ENCODE assay signal across 1 cellular context in the genomic region with DNA sequence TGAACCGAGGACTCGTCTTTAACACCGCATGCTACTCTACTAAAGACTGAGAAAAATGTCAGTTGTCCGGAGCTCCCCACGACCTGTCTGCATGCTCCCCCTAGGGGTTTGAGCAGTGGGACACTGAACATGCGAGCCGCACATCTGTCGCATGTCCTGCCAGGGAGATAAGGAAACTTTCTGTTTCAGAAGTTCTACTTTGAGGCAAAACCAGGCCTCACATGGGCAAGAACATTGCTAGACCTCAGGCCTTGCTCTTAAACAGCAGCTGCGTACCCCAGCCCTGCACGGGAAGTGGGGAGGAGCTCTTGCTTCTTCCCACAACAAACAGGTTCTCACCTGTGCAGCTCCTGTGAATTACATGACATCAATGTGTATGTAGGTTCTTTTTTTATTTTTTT.
TF ChIP-seq lines count a peak whose summit lies in the region.

No MANE protein-coding gene starts in this region.

TF ChIP-seq in GM12878, 131 proteins besides CTCF, POLR2A, EP300 and RAD21 (continued from another document and continues in another):
- TF ChIP-seq, protein P1, sequence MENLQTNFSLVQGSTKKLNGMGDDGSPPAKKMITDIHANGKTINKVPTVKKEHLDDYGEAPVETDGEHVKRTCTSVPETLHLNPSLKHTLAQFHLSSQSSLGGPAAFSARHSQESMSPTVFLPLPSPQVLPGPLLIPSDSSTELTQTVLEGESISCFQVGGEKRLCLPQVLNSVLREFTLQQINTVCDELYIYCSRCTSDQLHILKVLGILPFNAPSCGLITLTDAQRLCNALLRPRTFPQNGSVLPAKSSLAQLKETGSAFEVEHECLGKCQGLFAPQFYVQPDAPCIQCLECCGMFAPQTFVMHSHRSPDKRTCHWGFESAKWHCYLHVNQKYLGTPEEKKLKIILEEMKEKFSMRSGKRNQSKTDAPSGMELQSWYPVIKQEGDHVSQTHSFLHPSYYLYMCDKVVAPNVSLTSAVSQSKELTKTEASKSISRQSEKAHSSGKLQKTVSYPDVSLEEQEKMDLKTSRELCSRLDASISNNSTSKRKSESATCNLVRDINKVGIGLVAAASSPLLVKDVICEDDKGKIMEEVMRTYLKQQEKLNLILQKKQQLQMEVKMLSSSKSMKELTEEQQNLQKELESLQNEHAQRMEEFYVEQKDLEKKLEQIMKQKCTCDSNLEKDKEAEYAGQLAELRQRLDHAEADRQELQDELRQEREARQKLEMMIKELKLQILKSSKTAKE (IDR thresholded peaks at IDR 0.05; ENCODE audit: low read depth, poor library complexity, severe bottlenecking): peak; percentile 85
- TF ChIP-seq SMARCA5 (IDR thresholded peaks at IDR 0.05) (no peak), ESRRA (IDR thresholded peaks at IDR 0.05; ENCODE audit: low read length) (no peak), USF1 (IDR thresholded peaks at IDR 0.05; ENCODE audit: borderline replicate concordance, extremely low read length, insufficient read depth, low read depth, low read length) (no peak), NFIC (IDR thresholded peaks at IDR 0.05; ENCODE audit: low read depth, low read length) (no peak), ZBTB11 (CRISPR knock-in tag; IDR thresholded peaks at IDR 0.05) (no peak), MTA2 (IDR thresholded peaks at IDR 0.05; ENCODE audit: low read depth) (peak; percentile 65; the same call in 1 of the 2 replicates), PKNOX1 (IDR thresholded peaks at IDR 0.05) (0 out of 2 replicates have a peak, but pooled peaks have one; percentile 35), KAT2A (conservative IDR thresholded peaks at IDR 0.05; ENCODE audit: control insufficient read depth, low read depth, low read length) (no peak), NBN (IDR thresholded peaks at IDR 0.05) (peak; percentile 83; the same call in 1 of the 2 replicates), EED (IDR thresholded peaks at IDR 0.05; ENCODE audit: low read depth) (peak; percentile 87), RCOR1 (conservative IDR thresholded peaks at IDR 0.05; ENCODE audit: low read depth, low read length) (no peak), CBFB (IDR thresholded peaks at IDR 0.05; ENCODE audit: low read depth) (peak; percentile 86; the same call in 1 of the 2 replicates), ZBTB4 (CRISPR knock-in tag; IDR thresholded peaks at IDR 0.05) (no peak), JUNB (IDR thresholded peaks at IDR 0.05) (0 out of 2 replicates have a peak, but pooled peaks have one; percentile 17), ZBED1 (IDR thresholded peaks at IDR 0.05; ENCODE audit: borderline replicate concordance) (peak; percentile 93), YBX1 (IDR thresholded peaks at IDR 0.05) (peak; percentile 77; the same call in 1 of the 2 replicates), YY1 (IDR thresholded peaks at IDR 0.05; ENCODE audit: low read depth, low read length) (peak; percentile 73), MYC (IDR thresholded peaks at IDR 0.05; ENCODE audit: insufficient read depth, insufficient read length, insufficient replicate concordance, low read length, severe bottlenecking) (peak; percentile 42), RAD51 (IDR thresholded peaks at IDR 0.05) (peak; percentile 52; the same call in 1 of the 2 replicates), HSF1 (IDR thresholded peaks at IDR 0.05; ENCODE audit: low read depth, low read length) (no peak), RFX5 (IDR thresholded peaks at IDR 0.05; ENCODE audit: low read depth, low read length) (no peak), ZNF217 (IDR thresholded peaks at IDR 0.05) (no peak), CHD1 (IDR thresholded peaks at IDR 0.05; ENCODE audit: low read depth, low read length) (no peak), ATF3 (IDR thresholded peaks at IDR 0.05; ENCODE audit: borderline replicate concordance, extremely low read depth, low read depth, low read length) (no peak), ZNF274 (IDR thresholded peaks at IDR 0.05; ENCODE audit: insufficient read depth, insufficient read length) (no peak), IKZF1 (conservative IDR thresholded peaks at IDR 0.05) (no peak; the same call in none of the 2 replicates), EGR1 (IDR thresholded peaks at IDR 0.05; ENCODE audit: borderline replicate concordance in 1 of 2, low read depth in 2 of 2, low read length in 2 of 2) (no peak), LARP7 (IDR thresholded peaks at IDR 0.05) (no peak), KDM1A (IDR thresholded peaks at IDR 0.05; ENCODE audit: borderline replicate concordance) (no peak), MEF2B (IDR thresholded peaks at IDR 0.05; ENCODE audit: partially characterized antibody, poor library complexity, severe bottlenecking) (peak; percentile 100), POLR2AphosphoS5 (IDR thresholded peaks at IDR 0.05; ENCODE audit: low read length) (peak; percentile 63), STAT1 (conservative IDR thresholded peaks at IDR 0.05) (no peak), ZNF207 (IDR thresholded peaks at IDR 0.05; ENCODE audit: borderline replicate concordance) (no peak), RUNX3 (IDR thresholded peaks at IDR 0.05; ENCODE audit: low read length) (no peak), CHD4 (IDR thresholded peaks at IDR 0.05) (no peak), MTA3 (IDR thresholded peaks at IDR 0.05; ENCODE audit: borderline replicate concordance, low read length) (no peak), ASH2L (IDR thresholded peaks at IDR 0.05; ENCODE audit: borderline replicate concordance, low read depth) (no peak; the same call in 1 of the 2 replicates)
- TF ChIP-seq, protein P2, sequence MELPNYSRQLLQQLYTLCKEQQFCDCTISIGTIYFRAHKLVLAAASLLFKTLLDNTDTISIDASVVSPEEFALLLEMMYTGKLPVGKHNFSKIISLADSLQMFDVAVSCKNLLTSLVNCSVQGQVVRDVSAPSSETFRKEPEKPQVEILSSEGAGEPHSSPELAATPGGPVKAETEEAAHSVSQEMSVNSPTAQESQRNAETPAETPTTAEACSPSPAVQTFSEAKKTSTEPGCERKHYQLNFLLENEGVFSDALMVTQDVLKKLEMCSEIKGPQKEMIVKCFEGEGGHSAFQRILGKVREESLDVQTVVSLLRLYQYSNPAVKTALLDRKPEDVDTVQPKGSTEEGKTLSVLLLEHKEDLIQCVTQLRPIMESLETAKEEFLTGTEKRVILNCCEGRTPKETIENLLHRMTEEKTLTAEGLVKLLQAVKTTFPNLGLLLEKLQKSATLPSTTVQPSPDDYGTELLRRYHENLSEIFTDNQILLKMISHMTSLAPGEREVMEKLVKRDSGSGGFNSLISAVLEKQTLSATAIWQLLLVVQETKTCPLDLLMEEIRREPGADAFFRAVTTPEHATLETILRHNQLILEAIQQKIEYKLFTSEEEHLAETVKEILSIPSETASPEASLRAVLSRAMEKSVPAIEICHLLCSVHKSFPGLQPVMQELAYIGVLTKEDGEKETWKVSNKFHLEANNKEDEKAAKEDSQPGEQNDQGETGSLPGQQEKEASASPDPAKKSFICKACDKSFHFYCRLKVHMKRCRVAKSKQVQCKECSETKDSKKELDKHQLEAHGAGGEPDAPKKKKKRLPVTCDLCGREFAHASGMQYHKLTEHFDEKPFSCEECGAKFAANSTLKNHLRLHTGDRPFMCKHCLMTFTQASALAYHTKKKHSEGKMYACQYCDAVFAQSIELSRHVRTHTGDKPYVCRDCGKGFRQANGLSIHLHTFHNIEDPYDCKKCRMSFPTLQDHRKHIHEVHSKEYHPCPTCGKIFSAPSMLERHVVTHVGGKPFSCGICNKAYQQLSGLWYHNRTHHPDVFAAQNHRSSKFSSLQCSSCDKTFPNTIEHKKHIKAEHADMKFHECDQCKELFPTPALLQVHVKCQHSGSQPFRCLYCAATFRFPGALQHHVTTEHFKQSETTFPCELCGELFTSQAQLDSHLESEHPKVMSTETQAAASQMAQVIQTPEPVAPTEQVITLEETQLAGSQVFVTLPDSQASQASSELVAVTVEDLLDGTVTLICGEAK (IDR thresholded peaks at IDR 0.05; ENCODE audit: borderline replicate concordance): no peak
- TF ChIP-seq, protein P3, sequence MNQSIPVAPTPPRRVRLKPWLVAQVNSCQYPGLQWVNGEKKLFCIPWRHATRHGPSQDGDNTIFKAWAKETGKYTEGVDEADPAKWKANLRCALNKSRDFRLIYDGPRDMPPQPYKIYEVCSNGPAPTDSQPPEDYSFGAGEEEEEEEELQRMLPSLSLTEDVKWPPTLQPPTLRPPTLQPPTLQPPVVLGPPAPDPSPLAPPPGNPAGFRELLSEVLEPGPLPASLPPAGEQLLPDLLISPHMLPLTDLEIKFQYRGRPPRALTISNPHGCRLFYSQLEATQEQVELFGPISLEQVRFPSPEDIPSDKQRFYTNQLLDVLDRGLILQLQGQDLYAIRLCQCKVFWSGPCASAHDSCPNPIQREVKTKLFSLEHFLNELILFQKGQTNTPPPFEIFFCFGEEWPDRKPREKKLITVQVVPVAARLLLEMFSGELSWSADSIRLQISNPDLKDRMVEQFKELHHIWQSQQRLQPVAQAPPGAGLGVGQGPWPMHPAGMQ (IDR thresholded peaks at IDR 0.05; ENCODE audit: borderline replicate concordance): no peak
